23 cellular contexts compared by ENCODE assay signal in the genomic region with DNA sequence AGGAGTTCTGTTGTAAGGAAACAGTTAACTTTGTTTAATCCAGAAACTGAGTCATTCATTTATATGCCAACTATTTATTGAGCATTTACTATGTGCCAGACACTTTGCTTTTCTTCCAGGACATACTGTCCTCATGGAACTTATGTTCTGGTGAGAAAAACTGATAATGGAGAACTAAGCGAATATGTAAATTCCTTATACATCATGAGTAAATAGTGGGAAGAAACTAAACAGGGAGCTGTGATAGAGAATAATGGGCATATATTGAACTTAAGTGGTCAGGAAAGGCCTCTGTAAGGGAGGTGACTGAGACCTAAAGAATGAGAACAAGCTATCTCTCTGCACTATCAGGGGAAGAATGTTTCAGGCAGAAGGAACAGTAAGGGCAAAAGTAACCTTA.
"Had no signal": no experiment of that assay in that cellular context is flagged by ENCODE, and none has a peak within 500 bp of the region (broad histone marks: within the 10 kb centered on the region; RNA-seq: fewer than 3 reads in every experiment).

No MANE protein-coding gene starts in this region.

- H3K4me3 ChIP-seq: esophagus muscularis mucosa, gastroesophageal sphincter, lung, psoas muscle, skin epidermis, testis, transverse colon had no signal

- H3K4me1 ChIP-seq: psoas muscle, testis, transverse colon had no signal

- H3K27me3 ChIP-seq: esophagus muscularis mucosa, gastroesophageal sphincter, testis, transverse colon had no signal

- ATAC-seq: effector memory CD8-positive, alpha-beta T cell; gastroesophageal sphincter; left colon; left ventricle myocardium superior; psoas muscle; sciatic nerve; stimulated activated naive B cell treated with anti-CD40 and anti-IgM and Interleukin-4, amounts not matched to agents 10 μg/mL and 1 μg/mL and 100 μg/mL, for 72 hours; stimulated activated naive CD8-positive, alpha-beta T cell treated with anti-CD3 and anti-CD28 coated beads, Interleukin-15, amount 100 ng/mL, for 72 hours had no signal

- H3K36me3 Mint-ChIP-seq: naive B cell; stimulated activated naive B cell treated with anti-CD40 and anti-IgM and Interleukin-4, amounts not matched to agents 10 μg/mL and 1 μg/mL and 100 μg/mL, for 72 hours had no signal

- H3K9me3 ChIP-seq: esophagus muscularis mucosa, gastroesophageal sphincter, psoas muscle, testis, transverse colon had no signal

- H3K9me3 Mint-ChIP-seq: dendritic cell treated with granulocyte-macrophage colony-stimulating factor and Interleukin-4, amounts not matched to agents 40 ng/mL and 50 ng/mL, for 4 days; effector memory CD8-positive, alpha-beta T cell; nephron; stimulated activated naive B cell treated with anti-CD40 and anti-IgM and Interleukin-4, amounts not matched to agents 10 μg/mL and 1 μg/mL and 100 μg/mL, for 72 hours; stimulated activated naive CD8-positive, alpha-beta T cell treated with anti-CD3 and anti-CD28 coated beads, Interleukin-15, amount 100 ng/mL, for 72 hours had no signal

- H3K4me1 Mint-ChIP-seq: naive B cell; stimulated activated naive B cell treated with anti-CD40 and anti-IgM and Interleukin-4, amounts not matched to agents 10 μg/mL and 1 μg/mL and 100 μg/mL, for 72 hours; stimulated activated naive CD8-positive, alpha-beta T cell treated with anti-CD3 and anti-CD28 coated beads, Interleukin-15, amount 100 ng/mL, for 72 hours had no signal

- H3K27me3 Mint-ChIP-seq: dendritic cell treated with granulocyte-macrophage colony-stimulating factor and Interleukin-4, amounts not matched to agents 40 ng/mL and 50 ng/mL, for 4 days; effector memory CD8-positive, alpha-beta T cell; stimulated activated naive B cell treated with anti-CD40 and anti-IgM and Interleukin-4, amounts not matched to agents 10 μg/mL and 1 μg/mL and 100 μg/mL, for 72 hours; stimulated activated naive CD8-positive, alpha-beta T cell treated with anti-CD3 and anti-CD28 coated beads, Interleukin-15, amount 100 ng/mL, for 72 hours had no signal

- H3K27ac ChIP-seq: epithelial cell of prostate, esophagus muscularis mucosa, gastroesophageal sphincter, psoas muscle, skin epidermis, testis, transverse colon had no signal

- DNase-seq: effector memory CD8-positive, alpha-beta T cell; glutamatergic neuron; left colon; left ventricle myocardium superior; mesendoderm; naive B cell; occipital lobe; psoas muscle; retina; stimulated activated CD4-positive, alpha-beta T cell treated with anti-CD3 and anti-CD28 coated beads, Interleukin-2, amount 100 ng/mL, for 24 hours; stimulated activated CD4-positive, alpha-beta T cell treated with anti-CD3 and anti-CD28 coated beads, Interleukin-4, amount 100 ng/mL, for 4 hours; stimulated activated naive B cell treated with anti-CD40 and anti-IgM and Interleukin-4, amounts not matched to agents 10 μg/mL and 1 μg/mL and 100 μg/mL, for 72 hours; stimulated activated naive CD8-positive, alpha-beta T cell treated with anti-CD3 and anti-CD28 coated beads, Interleukin-15, amount 100 ng/mL, for 72 hours; testis; transverse colon had no signal

- H3K36me3 ChIP-seq: esophagus muscularis mucosa, gastroesophageal sphincter, transverse colon had no signal

- H3K4me3 Mint-ChIP-seq: dendritic cell treated with granulocyte-macrophage colony-stimulating factor and Interleukin-4, amounts not matched to agents 40 ng/mL and 50 ng/mL, for 4 days; effector memory CD8-positive, alpha-beta T cell; naive B cell; nephron; stimulated activated naive B cell treated with anti-CD40 and anti-IgM and Interleukin-4, amounts not matched to agents 10 μg/mL and 1 μg/mL and 100 μg/mL, for 72 hours; stimulated activated naive CD8-positive, alpha-beta T cell treated with anti-CD3 and anti-CD28 coated beads, Interleukin-15, amount 100 ng/mL, for 72 hours had no signal

- H3K27ac Mint-ChIP-seq: dendritic cell treated with granulocyte-macrophage colony-stimulating factor and Interleukin-4, amounts not matched to agents 40 ng/mL and 50 ng/mL, for 4 days; effector memory CD8-positive, alpha-beta T cell; naive B cell; stimulated activated naive B cell treated with anti-CD40 and anti-IgM and Interleukin-4, amounts not matched to agents 10 μg/mL and 1 μg/mL and 100 μg/mL, for 72 hours; stimulated activated naive CD8-positive, alpha-beta T cell treated with anti-CD3 and anti-CD28 coated beads, Interleukin-15, amount 100 ng/mL, for 72 hours had no signal
